8 cellular contexts compared by ENCODE assay signal in genomic region chr22:19943665-19944026, GRCh38. TPM values are rescaled to one million over a fixed set of nuclear protein-coding genes. Genes with fewer than 3 reads are reported as not detected.
DNase-seq lines count a peak whose midpoint lies in the region; ATAC-seq and TF ChIP-seq lines count a peak whose summit lies in the region.

No MANE protein-coding gene starts in this region.

- DNase-seq in CD8-positive, alpha-beta T cell, result no peak
- DNase-seq in IMR-90 (peak; percentile 76), astrocyte of the hippocampus (ENCODE audit: low read depth, low spot score) (peak; percentile 93), lung (ENCODE audit: low spot score) (no peak), GM13977 (ENCODE audit: low spot score) (no peak)

- peaks cover 46% of the 10 kb centered on the region for H3K4me1 Mint-ChIP-seq in CD8-positive, alpha-beta T cell (ENCODE audit: low read depth)

- no peaks in the 10 kb centered on the region for H3K9me3 ChIP-seq in CD8-positive, alpha-beta T cell (ENCODE audit: low read length)
- H3K9me3 ChIP-seq in IMR-90 (ENCODE audit: control insufficient read depth, insufficient read depth, low read length) (no peaks in the 10 kb centered on the region), lung (ENCODE audit: control insufficient read depth in 2 of 2, insufficient read depth in 1 of 2, low read length in 1 of 2) (no peaks in the 10 kb centered on the region)

- peak overlapping the region; percentile 96 for H2BK5ac ChIP-seq in IMR-90 (ENCODE audit: low read depth, low read length, poor library complexity, severe bottlenecking)

- H3K27ac ChIP-seq in CD8-positive, alpha-beta T cell (ENCODE audit: low read depth, low read length), result no peak overlapping the region
- peak overlapping the region; percentile 99 for H3K27ac ChIP-seq in IMR-90 (ENCODE audit: insufficient read depth, low read length)
- peak overlapping the region; percentile 78 to 85 for H3K27ac ChIP-seq in lung (ENCODE audit: low read depth in 1 of 2, low read length in 1 of 2)

- no peaks in the 10 kb centered on the region for H3K9me3 Mint-ChIP-seq in CD8-positive, alpha-beta T cell

- CTCF ChIA-PET in CD8-positive, alpha-beta T cell (lab: Charles Lee), result interaction anchor here (0.5 to 1.8 kb wide), 6 partner anchors 10 to 1061 kb away, joined by 3 to 9 read pairs (median 4); no protein-coding TSS in a partner anchor
- CTCF ChIA-PET in IMR-90 (lab: Yijun Ruan, JAX), result no interaction called here

- peaks cover 11% of the 10 kb centered on the region for H3K9me1 ChIP-seq in IMR-90 (ENCODE audit: insufficient read depth, low read length)

- H2AK5ac ChIP-seq in IMR-90 (ENCODE audit: low read depth, low read length), result peak overlapping the region; percentile 96

- H3K79me1 ChIP-seq in IMR-90 (ENCODE audit: low read depth in 1 of 2, low read length in 2 of 2), result peaks cover 30 to 69% of the 10 kb centered on the region in 2 experiments

- peaks cover 9% of the 10 kb centered on the region for H3K36me3 Mint-ChIP-seq in CD8-positive, alpha-beta T cell

- no peaks in the 10 kb centered on the region for H3K27me3 Mint-ChIP-seq in CD8-positive, alpha-beta T cell (ENCODE audit: low read depth)

- H4K8ac ChIP-seq in IMR-90 (ENCODE audit: low read depth in 2 of 2, low read length in 2 of 2), result peak overlapping the region; percentile 96 to 97; a peak in 3 of 4 replicates

- in situ Hi-C loops in IMR-90 (cut with MboI; ENCODE audit: low sequenced_read_pairs), result no loop called here
- in situ Hi-C loops in GM13977 (cut with MboI; ENCODE audit: low pct_unique_long_range_greater_than_20kb, low sequenced_read_pairs, unreplicated experiment), result no loop called here

- H3K4me1 ChIP-seq in CD8-positive, alpha-beta T cell (ENCODE audit: insufficient read depth, low read length), result peaks cover 33% of the 10 kb centered on the region
- peaks cover 26% of the 10 kb centered on the region for H3K4me1 ChIP-seq in IMR-90 (ENCODE audit: control insufficient read depth, insufficient read depth, low read length)
- H3K4me1 ChIP-seq in lung (ENCODE audit: control insufficient read depth in 2 of 2, insufficient read depth in 2 of 2, low read length in 2 of 2), result peaks cover 9% of the 10 kb centered on the region in 2 donors

- H3K9ac ChIP-seq in IMR-90 (ENCODE audit: low read depth, low read length), result peak overlapping the region; percentile 74

- no peak for TF ChIP-seq CTCF in CD8-positive, alpha-beta T cell (IDR thresholded peaks at IDR 0.05)
- TF ChIP-seq CTCF in IMR-90 (conservative IDR thresholded peaks at IDR 0.05; ENCODE audit: low read depth, low read length) (0 out of 2 replicates have a peak, but pooled peaks have one; percentile 23), lung (IDR thresholded peaks at IDR 0.05; ENCODE audit: control extremely low read depth, extremely low read depth) (no peak), GM13977 (IDR thresholded peaks at IDR 0.05; ENCODE audit: extremely low read depth, insufficient read depth, missing control alignments) (no peak)

- peak overlapping the region; percentile 82 for H3K27ac Mint-ChIP-seq in CD8-positive, alpha-beta T cell

- H3K36me3 ChIP-seq in CD8-positive, alpha-beta T cell (ENCODE audit: insufficient read depth, low read length), result no peaks in the 10 kb centered on the region
- H3K36me3 ChIP-seq in IMR-90 (ENCODE audit: control insufficient read depth, insufficient read depth, low read length) (0 out of 2 replicates have a peak, but pooled peaks cover 5% of the 10 kb centered on the region), lung (ENCODE audit: control insufficient read depth in 2 of 2, insufficient read depth in 2 of 2, low read length in 2 of 2) (no peaks in the 10 kb centered on the region)

- H3K23ac ChIP-seq in IMR-90 (ENCODE audit: low read depth, low read length), result peak overlapping the region; percentile 92

- peak overlapping the region; percentile 72 for H3K4me3 Mint-ChIP-seq in CD8-positive, alpha-beta T cell

- H3K56ac ChIP-seq in IMR-90 (ENCODE audit: extremely low read depth, insufficient read depth, low read length), result peak overlapping the region; percentile 87

- no TSS peak for BruUV-seq in IMR-90 (replicated peaks; lab: Mats Ljungman, UMichigan)

- TF ChIP-seq POLR2A in IMR-90 (IDR thresholded peaks at IDR 0.05; ENCODE audit: low read depth, low read length), result no peak

- H2BK20ac ChIP-seq in IMR-90 (ENCODE audit: low read depth, low read length), result peak overlapping the region; percentile 94

- intact Hi-C loops in CD8-positive, alpha-beta T cell (cut with DNase I, micrococcal nuclease), result loop anchor here in 1 of 2 experiments (5.0 kb wide), 1 partner anchor 511 kb away; the partner anchor contains the start of genes HIRA and MRPL40
- intact Hi-C loops in IMR-90 (cut with micrococcal nuclease), result loop anchor here (5.0 kb wide), 1 partner anchor 51 kb away; no protein-coding TSS in a partner anchor

- H3K4me2 ChIP-seq in IMR-90 (ENCODE audit: low read depth, low read length), result peak overlapping the region; percentile 49

- peak overlapping the region; percentile 97 for H3K18ac ChIP-seq in IMR-90 (ENCODE audit: low read depth, low read length)

- peak overlapping the region; percentile 99 for H2AK9ac ChIP-seq in IMR-90 (replicated peaks; ENCODE audit: low read depth, low read length, poor library complexity)

- H4K20me1 ChIP-seq in IMR-90 (ENCODE audit: insufficient read depth, low read length), result peaks cover 3% of the 10 kb centered on the region; the same call in 1 of the 2 replicates

- H2AFZ ChIP-seq in IMR-90 (replicated peaks; ENCODE audit: low read length, poor library complexity), result peak overlapping the region; percentile 58

- peak overlapping the region; percentile 99; the same call in 2 of the 3 replicates for H2BK15ac ChIP-seq in IMR-90 (ENCODE audit: low read depth, low read length)

- POLR2A ChIA-PET in CD8-positive, alpha-beta T cell (lab: Charles Lee), result interaction anchor here (1.0 kb wide), 1 partner anchor 10 kb away, joined by 3 read pairs; no protein-coding TSS in a partner anchor
- POLR2A ChIA-PET in IMR-90 (lab: Charles Lee; ENCODE audit: unreplicated experiment), result no interaction called here

- H4K5ac ChIP-seq in IMR-90 (ENCODE audit: low read depth, low read length), result peak overlapping the region; percentile 90

- 47% methylated on average over 2 of the region's 3 CpGs; no CpG with 5 or more reads in 1 of the 2 experiments for WGBS in IMR-90 (ENCODE audit: extremely low coverage in 2 of 2, insufficient read length in 1 of 2), 2 experiments
- 42 to 54% methylated on average over 3 of the region's 3 CpGs for WGBS in lung, 2 donors

- no peak for ATAC-seq in CD8-positive, alpha-beta T cell
- ATAC-seq in IMR-90 (ENCODE audit: low read depth) (no peak), lung (ENCODE audit: insufficient read depth, low FRiP score) (no peak), GM21576 (IDR thresholded peaks at IDR 0.05; ENCODE audit: unreplicated experiment) (no peak), GM18858 (IDR thresholded peaks at IDR 0.05; ENCODE audit: unreplicated experiment) (no peak), GM18502 (IDR thresholded peaks at IDR 0.05; ENCODE audit: poor library complexity, unreplicated experiment) (no peak)

- TF ChIP-seq RAD21 in IMR-90 (IDR thresholded peaks at IDR 0.05; ENCODE audit: low read length), result no peak

- peak overlapping the region; percentile 87 for H2BK120ac ChIP-seq in IMR-90 (ENCODE audit: low read depth, low read length)

- H3K4me3 ChIP-seq in CD8-positive, alpha-beta T cell (ENCODE audit: low read depth, low read length), result no peak overlapping the region
- H3K4me3 ChIP-seq in IMR-90 (ENCODE audit: insufficient read depth, low read depth, low read length), result no peak overlapping the region
- no peak overlapping the region for H3K4me3 ChIP-seq in lung

- peak overlapping the region; percentile 90 for H4K91ac ChIP-seq in IMR-90 (ENCODE audit: insufficient read depth, low read depth, low read length)

- dilution Hi-C loops in IMR-90 (cut with HindIII; ENCODE audit: low sequenced_read_pairs, unreplicated experiment), result no loop called here

- H3K4ac ChIP-seq in IMR-90 (ENCODE audit: low read depth, low read length), result peak overlapping the region; percentile 100

- no peaks in the 10 kb centered on the region for H3K27me3 ChIP-seq in CD8-positive, alpha-beta T cell (ENCODE audit: insufficient read depth, low read length)
- H3K27me3 ChIP-seq in IMR-90 (ENCODE audit: control insufficient read depth, insufficient read depth, low read length) (no peaks in the 10 kb centered on the region), lung (ENCODE audit: control insufficient read depth, insufficient read depth) (no peaks in the 10 kb centered on the region)

- peak overlapping the region; percentile 100 for H3K14ac ChIP-seq in IMR-90 (replicated peaks; ENCODE audit: low read depth, low read length)

TF ChIP-seq in IMR-90, 13 proteins besides CTCF, POLR2A, EP300 and RAD21:
- no peak for TF ChIP-seq CEBPB (IDR thresholded peaks at IDR 0.05; ENCODE audit: low read depth, low read length)
- TF ChIP-seq NFE2L2 (IDR thresholded peaks at IDR 0.05; ENCODE audit: low read depth, low read length), result no peak
- peak; percentile 30; the same call in 1 of the 2 replicates for TF ChIP-seq MXI1 (IDR thresholded peaks at IDR 0.05; ENCODE audit: borderline replicate concordance, low read depth, low read length)
TF ChIP-seq in IMR-90: peak in this region for 1.

RNA-seq across cellular contexts. Expression of gene TXNRD2, which starts 2.0 kb away (rescaled TPM):
- total RNA-seq in CD8-positive, alpha-beta T cell, result 10 to 100 TPM; 11.0 to 14.1 TPM
- total RNA-seq in IMR-90 (2012; rRNA removed), result 14.7 and 15.6 TPM in 2 replicates
- polyA plus RNA-seq in IMR-90 (2012; rRNA removed), result 25.7 and 28.4 TPM in 2 replicates
- 29.7 and 38.9 TPM in 2 replicates for polyA plus RNA-seq in IMR-90 (2012; cell fraction: cytosol; rRNA removed)
- polyA plus RNA-seq in IMR-90 (2012; cell fraction: nucleus; rRNA removed; ENCODE audit: low replicate concordance), result 47.3 and 92.8 TPM in 2 replicates
- total RNA-seq in lung, result 10 to 100 TPM; 20.3 to 41.1 TPM
- polyA plus RNA-seq in lung, result 10 to 100 TPM; 23.3 to 59.2 TPM

RNA-seq across cellular contexts. Expression of gene COMT, which starts 2.1 kb away (rescaled TPM):
- total RNA-seq in CD8-positive, alpha-beta T cell, result 10 to 100 TPM; 10.5 to 11.0 TPM
- total RNA-seq in IMR-90 (2012; rRNA removed) (175 and 202 TPM in 2 replicates), lung (100 to 1,000 TPM; 147 to 218 TPM)
- polyA plus RNA-seq in IMR-90 (2012; rRNA removed) (296 and 347 TPM in 2 replicates), lung (100 to 1,000 TPM; 198 to 272 TPM)
- 473 and 691 TPM in 2 replicates for polyA plus RNA-seq in IMR-90 (2012; cell fraction: cytosol; rRNA removed)
- 159 and 329 TPM in 2 replicates for polyA plus RNA-seq in IMR-90 (2012; cell fraction: nucleus; rRNA removed; ENCODE audit: low replicate concordance)

Comparison
In these comparisons a context has a peak if more than half of its experiments do, and no peak if none do; other contexts are left out.
1. DNase-seq: peak in IMR-90 (single experiment) and astrocyte of the hippocampus (single experiment); none in CD8-positive, alpha-beta T cell (0 of 7), lung (single experiment) and GM13977 (single experiment).
2. RNA of gene COMT, which starts 2.1 kb away (total RNA-seq): 147 to 218 TPM in lung and 175 to 202 TPM in IMR-90; 10.5 to 11.0 TPM in CD8-positive, alpha-beta T cell; every median in the first group is over 10 times any median in the second.